ENCODE assay signal across 15 cellular contexts in the genomic region with DNA sequence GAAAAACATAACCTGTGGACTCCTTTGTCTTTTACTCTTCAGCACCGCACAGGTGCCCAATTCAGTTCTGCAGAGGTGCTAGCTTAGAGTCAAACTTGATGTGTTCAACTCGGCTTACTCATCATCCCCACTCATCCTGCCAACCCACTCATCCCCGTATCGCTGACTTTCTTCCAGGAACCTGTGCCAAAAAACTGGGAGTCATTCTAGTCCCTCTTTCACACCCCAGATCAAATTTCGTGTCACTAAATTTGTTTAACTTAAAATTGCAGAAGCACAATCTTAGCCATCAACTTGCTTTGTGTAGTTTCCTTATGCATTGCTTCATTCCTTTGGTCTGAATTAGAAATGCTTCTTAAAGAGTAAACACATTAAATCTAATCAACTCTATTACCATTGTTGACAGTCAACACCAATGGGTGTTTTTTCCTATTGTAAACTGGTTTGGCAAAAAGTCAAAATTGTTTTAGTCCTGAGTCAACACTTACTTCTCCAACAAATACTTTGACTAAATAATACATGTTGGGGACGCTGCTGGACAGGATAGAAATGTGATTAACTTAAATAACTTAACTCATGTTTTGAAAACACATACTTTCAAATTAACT.
DNase-seq lines count a peak whose midpoint lies in the region; ATAC-seq and TF ChIP-seq lines count a peak whose summit lies in the region.
"Had no signal": no experiment of that assay in that cellular context is flagged by ENCODE, and none has a peak within 500 bp of the region (broad histone marks: within the 10 kb centered on the region; RNA-seq: fewer than 3 reads in every experiment).

No MANE protein-coding gene starts in this region.

- H3K27ac ChIP-seq in Karpas-422 (ENCODE audit: low read length), result no peak overlapping the region
- H3K27ac ChIP-seq in heart left ventricle, result no peak overlapping the region

- no peak overlapping the region for H2AFZ ChIP-seq in Karpas-422 (ENCODE audit: low read length)

- H3K79me2 ChIP-seq in Karpas-422 (ENCODE audit: low read length), result no peaks in the 10 kb centered on the region

- H3K4me2 ChIP-seq in Karpas-422 (ENCODE audit: low read depth, low read length, poor library complexity, severe bottlenecking), result peak overlapping the region; percentile 10

- H3K9me3 ChIP-seq in Karpas-422 (ENCODE audit: low read length), result no peaks in the 10 kb centered on the region
- H3K9me3 ChIP-seq in heart left ventricle, result no peaks in the 10 kb centered on the region
- H3K9me3 ChIP-seq: mucosa of descending colon had no signal

- H3K27me3 ChIP-seq in Karpas-422 (ENCODE audit: low read length) (no peaks in the 10 kb centered on the region), heart left ventricle (no peaks in the 10 kb centered on the region)

- no peaks in the 10 kb centered on the region for H4K20me1 ChIP-seq in Karpas-422 (ENCODE audit: insufficient read depth, low read depth, low read length)

- H3K36me3 ChIP-seq in Karpas-422 (ENCODE audit: insufficient read depth, low read length) (no peaks in the 10 kb centered on the region), heart left ventricle (no peaks in the 10 kb centered on the region)

- no peaks in the 10 kb centered on the region for H3K9me2 ChIP-seq in Karpas-422 (replicated peaks; ENCODE audit: insufficient read depth, low read length)

- intact Hi-C loops in heart left ventricle (cut with DNase I), result no loop called here

- TF ChIP-seq CTCF in fibroblast of villous mesenchyme (IDR thresholded peaks at IDR 0.05; ENCODE audit: insufficient read depth, low read depth, low read length), result no peak
- no peak for TF ChIP-seq CTCF in heart left ventricle (IDR thresholded peaks at IDR 0.05)

- no peak for TF ChIP-seq POLR2A in heart left ventricle (IDR thresholded peaks at IDR 0.05)

- H3K9ac ChIP-seq in Karpas-422 (ENCODE audit: low read length), result no peak overlapping the region

- H3K4me3 ChIP-seq in Karpas-422 (ENCODE audit: low read length), result no peak overlapping the region
- no peak overlapping the region for H3K4me3 ChIP-seq in fibroblast of villous mesenchyme (ENCODE audit: low read depth, low read length)
- H3K4me3 ChIP-seq in heart left ventricle, result no peak overlapping the region
- H3K4me3 ChIP-seq: mucosa of descending colon had no signal

- H3K4me1 ChIP-seq in Karpas-422 (ENCODE audit: low read length) (peaks cover 27% of the 10 kb centered on the region), heart left ventricle (peaks cover 0 to 4% (median 0%) of the 10 kb centered on the region in 12 donors)

- WGBS in heart left ventricle, 4 donors, result 46 to 50% (median 48%) methylated on average over 6 of the region's 6 CpGs

- peak; percentile 9 for DNase-seq in COLO668 (lab: John Stamatoyannopoulos, UW; ENCODE audit: unreplicated experiment)
- DNase-seq in Karpas-422, result no peak
- peak; percentile 84 for DNase-seq in NCI-H69 (lab: John Stamatoyannopoulos, UW)
- DNase-seq in fibroblast of villous mesenchyme (ENCODE audit: low read depth), result peak; percentile 44
- no peak for DNase-seq in Kasumi-1 (lab: John Stamatoyannopoulos, UW)
- no peak for DNase-seq in OCI-M1 (lab: John Stamatoyannopoulos, UW)
- no peak for DNase-seq in heart left ventricle
- DNase-seq: activated CD4-positive, alpha-beta T cell treated with anti-CD3 and anti-CD28 coated beads, Interleukin-2, amount 50 U/mL, for 4 hours; activated naive CD4-positive, alpha-beta T cell treated with anti-CD3 and anti-CD28 coated beads for 36 hours; AML-193; central memory CD4-positive, alpha-beta T cell; mucosa of descending colon; stimulated activated naive B cell treated with anti-CD40 and anti-IgM and Interleukin-4, amounts not matched to agents 10 μg/mL and 1 μg/mL and 100 μg/mL, for 72 hours; T-helper 2 cell had no signal

- ATAC-seq in HG02884 (IDR thresholded peaks at IDR 0.05; ENCODE audit: unreplicated experiment), result no peak
- no peak for ATAC-seq in heart left ventricle
- ATAC-seq: mucosa of descending colon; stimulated activated naive B cell treated with anti-CD40 and anti-IgM and Interleukin-4, amounts not matched to agents 10 μg/mL and 1 μg/mL and 100 μg/mL, for 72 hours had no signal

Comparison
In these comparisons a context has a peak if more than half of its experiments do, and no peak if none do; other contexts are left out.
1. DNase-seq: peak in COLO668 (single experiment), NCI-H69 (single experiment) and fibroblast of villous mesenchyme (single experiment); none in Karpas-422 (single experiment), Kasumi-1 (0 of 2), OCI-M1 (single experiment) and heart left ventricle (0 of 5).